Comparison of ENCODE assay signal across 8 cellular contexts in genomic region chr1:117051224-117052064, GRCh38. TPM values are rescaled to one million over a fixed set of nuclear protein-coding genes. Genes with fewer than 3 reads are reported as not detected.
DNase-seq lines count a peak whose midpoint lies in the region; ATAC-seq, FAIRE-seq and TF ChIP-seq lines count a peak whose summit lies in the region.

No MANE protein-coding gene starts in this region.

- peaks cover 7% of the 10 kb centered on the region; the same call in 1 of the 3 replicates for H3K36me3 Mint-ChIP-seq in GM23338 (ENCODE audit: low read depth)
- no peaks in the 10 kb centered on the region for H3K36me3 Mint-ChIP-seq in nephron (ENCODE audit: low read depth)

- no TSS peak for BruUV-seq in GM12878 (replicated peaks; lab: Mats Ljungman, UMichigan)

- H3F3A ChIP-seq in GM23338 (replicated peaks; ENCODE audit: low read depth): no peaks in the 10 kb centered on the region

- H3K4me3 Mint-ChIP-seq in GM23338: no peak overlapping the region
- no peak overlapping the region for H3K4me3 Mint-ChIP-seq in nephron

- no peaks in the 10 kb centered on the region for H3K36me3 ChIP-seq in GM23338 (ENCODE audit: insufficient read depth)
- H3K36me3 ChIP-seq in GM12878 (ENCODE audit: control insufficient read depth in 2 of 2, insufficient read depth in 2 of 2, low read length in 1 of 2): no peaks in the 10 kb centered on the region

- in situ Hi-C loops in GM13977 (cut with MboI; ENCODE audit: low pct_unique_long_range_greater_than_20kb, low sequenced_read_pairs, unreplicated experiment): loop anchor here (10.0 to 25.0 kb wide), 3 partner anchors 227 to 489 kb away; partner anchors contain the start of gene CD58
- in situ Hi-C loops in GM12878 (cut with MboI): loop anchor here (5.0 kb wide), 1 partner anchor 314 kb away; no protein-coding TSS in a partner anchor

- TF ChIP-seq RAD21 in GM12878 (IDR thresholded peaks at IDR 0.05; ENCODE audit: insufficient read depth, low read depth, low read length): peak; percentile 2; the same call in 1 of the 2 replicates

- peak overlapping the region; percentile 65; the same call in 1 of the 2 replicates for H3K9ac ChIP-seq in GM12878 (ENCODE audit: control insufficient read depth, insufficient read depth, low read length)

- H2AFZ ChIP-seq in GM23338: 0 out of 2 replicates have a peak overlapping the region, but pooled peaks have one; percentile 24
- H2AFZ ChIP-seq in GM12878 (ENCODE audit: control insufficient read depth, low read depth, low read length): peak overlapping the region; percentile 83

- intact Hi-C loops in GM12878 (cut with micrococcal nuclease; ENCODE audit: unreplicated experiment): loop anchor here (1.0 to 5.0 kb wide), 7 partner anchors 21 to 327 kb away; partner anchors contain the start of gene CD101

- RAD21 ChIA-PET in GM12878 (lab: Charles Lee; ENCODE audit: unreplicated experiment): interaction anchor here (0.6 to 3.9 kb wide), 20 partner anchors 8 to 477 kb away, joined by 3 to 39 read pairs (median 4); partner anchors contain the start of gene TTF2

- CTCF ChIA-PET in GM12878 (lab: Yijun Ruan, JAX): interaction anchor here (0.6 to 10.0 kb wide), 20 partner anchors 9 to 567 kb away, joined by 3 to 134 read pairs (median 4); partner anchors contain the start of genes CD101 and TTF2

- no peak overlapping the region for H3K4me2 ChIP-seq in GM23338
- peak overlapping the region; percentile 87 for H3K4me2 ChIP-seq in GM12878 (ENCODE audit: control insufficient read depth, insufficient read depth)

- H3K27me3 Mint-ChIP-seq in GM23338 (ENCODE audit: insufficient read depth, low read depth, poor library complexity) (no peaks in the 10 kb centered on the region), nephron (ENCODE audit: low read depth) (no peaks in the 10 kb centered on the region)

- no peaks in the 10 kb centered on the region for H3K27me3 ChIP-seq in GM23338 (ENCODE audit: insufficient read depth)
- no peaks in the 10 kb centered on the region for H3K27me3 ChIP-seq in GM12878 (replicated peaks in 1 of 2; ENCODE audit: control insufficient read depth in 2 of 2, insufficient read depth in 2 of 2, low read length in 1 of 2)

- no peak for ATAC-seq in GM23338
- ATAC-seq in GM12878: peak; percentile 93

- DNase-seq in GM13977 (ENCODE audit: low spot score) (peak; percentile 70), GM23338 (ENCODE audit: low spot score) (no peak), NOMO-1 treated with DMSO at 0.1 percent for 48 hours (lab: John Stamatoyannopoulos, UW; ENCODE audit: unreplicated experiment) (peak; percentile 79), GM12878 (ENCODE audit: low read depth, low spot score) (peak; percentile 34), hippocampal formation (lab: John Stamatoyannopoulos, UW) (no peak), midbrain (lab: John Stamatoyannopoulos, UW) (no peak), hepatic stellate cell (ENCODE audit: low spot score) (no peak)

- H4K20me1 ChIP-seq in GM23338 (replicated peaks; ENCODE audit: insufficient read depth) (no peaks in the 10 kb centered on the region), GM12878 (ENCODE audit: control insufficient read depth, insufficient read depth) (no peaks in the 10 kb centered on the region)

- no peaks in the 10 kb centered on the region for H3K9me2 ChIP-seq in GM23338 (ENCODE audit: insufficient read depth)

- TF ChIP-seq EP300 in GM12878 (IDR thresholded peaks at IDR 0.05; ENCODE audit: borderline replicate concordance in 1 of 2, control insufficient read depth in 1 of 2, low read depth in 2 of 2, low read length in 2 of 2): no peak; a peak in 1 of 4 replicates

- TF ChIP-seq CTCF in GM13977 (IDR thresholded peaks at IDR 0.05; ENCODE audit: extremely low read depth, insufficient read depth, missing control alignments) (no peak), GM23338 (conservative IDR thresholded peaks at IDR 0.05; ENCODE audit: low read depth in 2 of 2) (no peak), GM12878 (IDR thresholded peaks at IDR 0.05 in 2 of 3, conservative IDR thresholded peaks at IDR 0.05 in 1 of 3; ENCODE audit: control insufficient read depth in 2 of 3, extremely low read depth in 1 of 3, insufficient read depth in 1 of 3, low read depth in 3 of 3, low read length in 3 of 3) (no peak), nephron (IDR thresholded peaks at IDR 0.05; ENCODE audit: unreplicated experiment in 3 of 3) (no peak)

- FAIRE-seq in GM12878 (lab: Jason Lieb, UNC): peak; percentile 61

- TF ChIP-seq POLR2A in GM12878 (IDR thresholded peaks at IDR 0.05; ENCODE audit: low read depth, low read length): peak; percentile 55

- H3K27ac ChIP-seq in GM23338 (ENCODE audit: low read depth) (no peak overlapping the region), GM12878 (ENCODE audit: control insufficient read depth, insufficient read depth) (peak overlapping the region; percentile 89)

- H3K27ac Mint-ChIP-seq in GM23338 (peak overlapping the region; percentile 26; the same call in 1 of the 2 replicates), nephron (peak overlapping the region; percentile 2 to 49 (median 38))

- SMC1A ChIA-PET in GM12878 (lab: Charles Lee; ENCODE audit: uncharacterized antibody, unreplicated experiment): interaction anchor here (1.0 to 10.2 kb wide), 15 partner anchors 9 to 478 kb away, joined by 3 to 91 read pairs (median 8); partner anchors contain the start of genes CD101 and TTF2

- H3K4me1 Mint-ChIP-seq in GM23338: no peaks in the 10 kb centered on the region
- H3K4me1 Mint-ChIP-seq in nephron: peaks cover 11% of the 10 kb centered on the region

- H3K4me3 ChIP-seq in GM23338 (no peak overlapping the region), GM12878 (peak overlapping the region; percentile 61; the same call in 1 of the 2 replicates)

- H3K79me2 ChIP-seq in GM23338 (replicated peaks; ENCODE audit: insufficient read depth) (no peaks in the 10 kb centered on the region), GM12878 (ENCODE audit: control insufficient read depth, insufficient read depth, low read length) (peaks cover 2% of the 10 kb centered on the region; the same call in 1 of the 2 replicates)

- no peaks in the 10 kb centered on the region for H3K9me3 ChIP-seq in GM12878 (replicated peaks; ENCODE audit: control insufficient read depth, insufficient read depth, low read length)

- WGBS in GM12878 (ENCODE audit: insufficient coverage, insufficient replicate concordance, low lambda C conversion rate, missing lambda C conversion rate): 7% methylated on average over 8 of the region's 8 CpGs

- POLR2A ChIA-PET in GM12878 (lab: Charles Lee): interaction anchor here (1.0 to 2.1 kb wide), 6 partner anchors 9 to 483 kb away, joined by 3 to 9 read pairs (median 4); partner anchors contain the start of genes CD101 and TTF2

- H3K9me3 Mint-ChIP-seq in GM23338 (no peaks in the 10 kb centered on the region), nephron (no peaks in the 10 kb centered on the region)

- no peaks in the 10 kb centered on the region for H3K4me1 ChIP-seq in GM23338 (ENCODE audit: insufficient read depth)
- H3K4me1 ChIP-seq in GM12878 (ENCODE audit: control insufficient read depth, insufficient read depth, low read length): peaks cover 13% of the 10 kb centered on the region

TF ChIP-seq in GM23338, 12 proteins besides CTCF, POLR2A, EP300 and RAD21 (continues in another document):
- TF ChIP-seq JUNB (IDR thresholded peaks at IDR 0.05; ENCODE audit: unreplicated experiment) (no peak), ZNF331 (CRISPR knock-in tag; IDR thresholded peaks at IDR 0.05; ENCODE audit: low read depth) (no peak)

TF ChIP-seq in GM12878, 131 proteins besides CTCF, POLR2A, EP300 and RAD21 (continues in another document):
- no peak for TF ChIP-seq TCF12 (IDR thresholded peaks at IDR 0.05; ENCODE audit: low read depth, low read length)

RNA-seq across cellular contexts. Expression of gene TTF2, which starts 8.7 kb away (rescaled TPM):
- total RNA-seq in GM23338 (2014; rRNA removed; shearing (Covaris generic)): 57.5 and 85.4 TPM in 2 replicates
- polyA plus RNA-seq in GM23338 (2016; fragmentation: Nextera tagmentation; extraction: Ambion mirVana) (81.1 and 84.7 TPM in 2 replicates), GM12878 (2011; rRNA removed) (132 and 134 TPM in 2 replicates), GM12878 (2014; fragmentation: Illumina TruSeq; extraction: Trizol) (63.8 and 94.6 TPM in 2 replicates), GM12878 (2014; fragmentation: Nextera tagmentation; extraction: Ambion mirVana) (10 to 100 TPM; 17.7 to 20.8 TPM), GM12878 (2014; rRNA removed) (63.9 and 66.4 TPM in 2 replicates), GM12878 (2016; fragmentation: Nextera tagmentation; extraction: Ambion mirVana) (100 to 1,000 TPM; 110 to 125 TPM)
- total RNA-seq in GM12878 (2013; cell fraction: nucleolus; rRNA removed): 655 and 686 TPM in 2 replicates
- total RNA-seq in GM12878 (2014; rRNA removed) (82.1 and 96.0 TPM in 2 replicates), GM12878 (2014; rRNA removed; fragmentation: Illumina TruSeq; extraction: Trizol) (74.3 and 75.4 TPM in 2 replicates), GM12878 (2021) (114 and 121 TPM in 2 replicates)
- polyA plus RNA-seq in GM12878 (2011; ENCODE audit: low read depth): 12.0 TPM
- 98.6 and 111 TPM in 2 replicates for polyA plus RNA-seq in GM12878 (2011; cell fraction: cytosol; rRNA removed)
- polyA plus RNA-seq in GM12878 (2011; cell fraction: nucleus; rRNA removed): 189 and 202 TPM in 2 replicates
- polyA plus RNA-seq in GM12878 (2012): 22.7 and 35.5 TPM in 2 replicates
- polyA minus RNA-seq in GM12878 (2011; rRNA and poly(A)+ RNA removed): 79.6 and 137 TPM in 2 replicates
- polyA minus RNA-seq in GM12878 (2011; cell fraction: cytosol; rRNA and poly(A)+ RNA removed): 44.4 and 49.2 TPM in 2 replicates
- polyA minus RNA-seq in GM12878 (2011; cell fraction: nucleus; rRNA and poly(A)+ RNA removed): 111 and 144 TPM in 2 replicates

RNA-seq across cellular contexts. Expression of gene CD101, which starts 49.9 kb away (rescaled TPM):
- 0.74 and 1.2 TPM in 2 replicates for total RNA-seq in GM23338 (2014; rRNA removed; shearing (Covaris generic))
- polyA plus RNA-seq in GM23338 (2016; fragmentation: Nextera tagmentation; extraction: Ambion mirVana): 0.35 and 1.3 TPM in 2 replicates
- total RNA-seq in GM12878 (2013; cell fraction: nucleolus; rRNA removed): 5.1 and 5.4 TPM in 2 replicates
- total RNA-seq in GM12878 (2014; rRNA removed): 1.9 and 3.1 TPM in 2 replicates
- total RNA-seq in GM12878 (2014; rRNA removed; fragmentation: Illumina TruSeq; extraction: Trizol): 3.2 and 3.7 TPM in 2 replicates
- 3.1 and 4.5 TPM in 2 replicates for total RNA-seq in GM12878 (2021)
- polyA plus RNA-seq in GM12878 (2011; ENCODE audit: low read depth): 0.29 TPM
- 4.3 and 7.9 TPM in 2 replicates for polyA plus RNA-seq in GM12878 (2011; rRNA removed)
- polyA plus RNA-seq in GM12878 (2011; cell fraction: cytosol; rRNA removed): 10.6 and 11.1 TPM in 2 replicates
- polyA plus RNA-seq in GM12878 (2011; cell fraction: nucleus; rRNA removed): 8.1 and 10.1 TPM in 2 replicates
- 0.52 and 1.1 TPM in 2 replicates for polyA plus RNA-seq in GM12878 (2012)
- 3.3 and 4.6 TPM in 2 replicates for polyA plus RNA-seq in GM12878 (2014; fragmentation: Illumina TruSeq; extraction: Trizol)
- 1 to 10 TPM; 1.9 to 2.7 TPM for polyA plus RNA-seq in GM12878 (2014; fragmentation: Nextera tagmentation; extraction: Ambion mirVana)
- 1.8 and 4.0 TPM in 2 replicates for polyA plus RNA-seq in GM12878 (2014; rRNA removed)
- polyA plus RNA-seq in GM12878 (2016; fragmentation: Nextera tagmentation; extraction: Ambion mirVana): 1 to 10 TPM in 1 of 2 experiments, under 1 TPM in 1; 0.56 to 1.5 TPM
- 15.1 and 22.9 TPM in 2 replicates for polyA minus RNA-seq in GM12878 (2011; rRNA and poly(A)+ RNA removed)
- polyA minus RNA-seq in GM12878 (2011; cell fraction: cytosol; rRNA and poly(A)+ RNA removed): 5.5 and 8.8 TPM in 2 replicates
- polyA minus RNA-seq in GM12878 (2011; cell fraction: nucleus; rRNA and poly(A)+ RNA removed): 4.0 and 7.7 TPM in 2 replicates

Comparison
In these comparisons a context has a peak if more than half of its experiments do, and no peak if none do; other contexts are left out.
1. DNase-seq: peak in GM13977 (single experiment), NOMO-1 treated with DMSO at 0.1 percent for 48 hours (single experiment) and GM12878 (single experiment); none in GM23338 (single experiment), hippocampal formation (0 of 2), midbrain (single experiment) and hepatic stellate cell (single experiment).